In the genomic region with DNA sequence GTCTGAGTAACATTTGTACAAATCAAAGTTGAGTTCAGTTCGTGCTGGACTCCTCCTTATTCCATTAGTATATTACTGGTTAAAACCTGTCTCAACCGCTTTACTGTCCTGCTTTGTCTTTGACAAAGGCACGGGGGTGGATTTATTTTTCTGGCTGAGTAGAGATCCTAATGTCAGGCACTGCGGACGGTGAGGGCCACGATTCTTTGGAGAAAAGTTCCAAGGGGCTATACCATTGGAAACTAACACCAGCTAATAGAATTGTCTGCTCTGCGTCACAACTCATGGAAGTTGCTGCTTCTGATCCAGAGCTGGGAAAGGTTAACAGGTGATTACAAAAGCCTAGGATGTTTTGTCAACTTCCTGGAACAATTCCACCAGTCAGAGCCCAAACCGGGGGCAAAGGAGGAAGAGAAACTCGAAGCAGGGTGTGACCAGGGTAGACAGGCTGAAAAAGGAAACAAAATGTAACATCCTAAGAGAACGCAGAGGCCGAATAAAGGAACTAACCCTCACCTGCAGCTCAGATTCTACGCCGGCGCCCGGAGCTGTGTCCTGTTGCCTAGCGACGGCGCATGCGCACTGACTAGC, we compare ENCODE assay signal across 8 cellular contexts. TPM values are rescaled to one million over a fixed set of nuclear protein-coding genes. Genes with fewer than 3 reads are reported as not detected.
DNase-seq lines count a peak whose midpoint lies in the region; ATAC-seq and TF ChIP-seq lines count a peak whose summit lies in the region.

No MANE protein-coding gene starts in this region.

- TF ChIP-seq CTCF in fibroblast of mammary gland (conservative IDR thresholded peaks at IDR 0.05; ENCODE audit: control insufficient read depth, insufficient read depth, low read depth, low read length) (no peak), psoas muscle (IDR thresholded peaks at IDR 0.05) (no peak)

- peaks cover 0 to 30% (median 3%) of the 10 kb centered on the region in 3 donors for H3K27me3 ChIP-seq in psoas muscle (ENCODE audit: insufficient read depth in 3 of 3, low read length in 2 of 3)

- intact Hi-C loops in psoas muscle (cut with DNase I), result no loop called here

- H3K27ac ChIP-seq in SK-N-MC (no peak overlapping the region), psoas muscle (peak overlapping the region; percentile 21)

- H3K9me3 ChIP-seq in SK-N-MC (ENCODE audit: low read depth, low read length), result no peaks in the 10 kb centered on the region
- peaks cover 4% of the 10 kb centered on the region for H3K9me3 ChIP-seq in psoas muscle

- H3K4me3 ChIP-seq in SK-N-MC (peak overlapping the region; percentile 77), fibroblast of mammary gland (ENCODE audit: control insufficient read depth, low read depth, low read length) (peak overlapping the region; percentile 71), psoas muscle (peak overlapping the region; percentile 65)

- DNase-seq in SK-N-MC (ENCODE audit: low read depth, low spot score), result no peak
- no peak for DNase-seq in fibroblast of mammary gland (ENCODE audit: low read depth)
- peak in 1 of 2 donors; percentile 91 for DNase-seq in psoas muscle
- no peak for DNase-seq in ecto neural progenitor cell (ENCODE audit: low spot score)
- no peak for DNase-seq in cerebellum (ENCODE audit: low spot score)
- DNase-seq in stimulated activated CD4-positive, alpha-beta T cell treated with anti-CD3 and anti-CD28 coated beads, Interleukin-4, amount 100 ng/mL, for 24 hours, result no peak

- H3K36me3 ChIP-seq in SK-N-MC (ENCODE audit: insufficient read depth, low read length), result no peaks in the 10 kb centered on the region
- H3K36me3 ChIP-seq in psoas muscle (ENCODE audit: insufficient read depth in 1 of 2, low read depth in 1 of 2), result no peaks in the 10 kb centered on the region

- WGBS in psoas muscle, 3 donors, result 10% methylated on average over 19 of the region's 19 CpGs

- no peak overlapping the region for H3K9ac ChIP-seq in SK-N-MC (ENCODE audit: insufficient read length)

- no peaks in the 10 kb centered on the region for H3K4me1 ChIP-seq in psoas muscle

- peak; percentile 82 for ATAC-seq in GM18511 (IDR thresholded peaks at IDR 0.05; ENCODE audit: unreplicated experiment)
- ATAC-seq in HG02642 (IDR thresholded peaks at IDR 0.05; ENCODE audit: poor library complexity, unreplicated experiment), result peak; percentile 0
- no peak for ATAC-seq in psoas muscle

RNA-seq across cellular contexts. Expression of a gene that starts 12.4 kb away (rescaled TPM):
- total RNA-seq in psoas muscle (under 1 TPM in 2 of 4 donors, not detected in 2; 0.17 to 0.26 TPM), cerebellum (not detected)
- polyA plus RNA-seq in psoas muscle, result not detected

RNA-seq across cellular contexts. Expression of a gene that starts 38.2 kb away (rescaled TPM):
- total RNA-seq in psoas muscle (not detected), cerebellum (not detected)
- not detected for polyA plus RNA-seq in psoas muscle

Comparison
In these comparisons a context has a peak if more than half of its experiments do, and no peak if none do; other contexts are left out.
1. ATAC-seq: peak in GM18511 (single experiment) and HG02642 (single experiment); none in psoas muscle (0 of 4).
2. Peak in every context shown above with its lines, with median percentiles within 50 percentile points of each other: H3K4me3 ChIP-seq.